ENCODE assay signal across 12 cellular contexts in genomic region chr1:187744665-187745064, GRCh38.
A peak's percentile ranks its signal among the peaks of the same experiment; 100 is the strongest.
DNase-seq lines count a peak whose midpoint lies in the region; ATAC-seq and TF ChIP-seq lines count a peak whose summit lies in the region.
"Had no signal": no experiment of that assay in that cellular context is flagged by ENCODE, and none has a peak within 500 bp of the region (broad histone marks: within the 10 kb centered on the region; RNA-seq: fewer than 3 reads in every experiment).

No MANE protein-coding gene starts in this region.

- DNase-seq in Caco-2 (no peak), tibial artery (no peak), adrenal gland (no peak)
- no peak for DNase-seq in activated CD4-positive, alpha-beta T cell treated with anti-CD3 and anti-CD28 coated beads, Interleukin-2, amount 50 U/mL, for 1 hour
- DNase-seq: activated CD4-positive, alpha-beta T cell treated with anti-CD3 and anti-CD28 coated beads, Interleukin-2, amount 10 ng/mL, durations not matched to agents 24 days and 14 days; activated naive CD4-positive, alpha-beta T cell treated with anti-CD3 and anti-CD28 coated beads for 36 hours; NCI-H69 had no signal

- H3K9ac ChIP-seq in KMS-11 = no peak overlapping the region

- BruUV-seq in Caco-2 (replicated peaks; lab: Mats Ljungman, UMichigan) = no TSS peak

- H3K27ac ChIP-seq in KMS-11 (peak overlapping the region; percentile 9; the same call in 1 of the 2 replicates), tibial artery (no peak overlapping the region), adrenal gland (no peak overlapping the region)

- peak overlapping the region; percentile 14; the same call in 1 of the 2 replicates for H3K4me2 ChIP-seq in KMS-11

- intact Hi-C loops in Caco-2 (cut with micrococcal nuclease; ENCODE audit: unreplicated experiment) = no loop called here
- intact Hi-C loops in tibial artery (cut with DNase I; ENCODE audit: low total_unique reads) = no loop called here
- intact Hi-C loops in adrenal gland (cut with DNase I) = no loop called here

- H3K4me1 ChIP-seq in KMS-11 (ENCODE audit: low read depth, poor library complexity, severe bottlenecking) (peaks cover 31% of the 10 kb centered on the region), Caco-2 (no peaks in the 10 kb centered on the region), tibial artery (no peaks in the 10 kb centered on the region), adrenal gland (replicated peaks in 1 of 2) (no peaks in the 10 kb centered on the region)

- no peaks in the 10 kb centered on the region for H3K79me2 ChIP-seq in KMS-11 (ENCODE audit: insufficient read depth, low read depth)

- TF ChIP-seq POLR2A in adrenal gland (IDR thresholded peaks at IDR 0.05) = no peak

- H3K27me3 ChIP-seq in KMS-11 (ENCODE audit: insufficient read depth, low read depth) (no peaks in the 10 kb centered on the region), Caco-2 (replicated peaks; ENCODE audit: control insufficient read depth, insufficient read depth, low read length) (no peaks in the 10 kb centered on the region), tibial artery (no peaks in the 10 kb centered on the region), adrenal gland (no peaks in the 10 kb centered on the region)

- CTCF ChIA-PET in Caco-2 (lab: Charles Lee) = no interaction called here

- no peaks in the 10 kb centered on the region for H3K9me3 Mint-ChIP-seq in Caco-2 (ENCODE audit: unreplicated experiment)
- H3K9me3 Mint-ChIP-seq: activated CD4-positive, alpha-beta T cell treated with anti-CD3 and anti-CD28 coated beads, Interleukin-2, amount 10 ng/mL, durations not matched to agents 24 days and 14 days; activated naive CD4-positive, alpha-beta T cell treated with anti-CD3 and anti-CD28 coated beads for 36 hours had no signal

- no peaks in the 10 kb centered on the region for H3K27me3 Mint-ChIP-seq in Caco-2 (ENCODE audit: insufficient read depth, unreplicated experiment)
- H3K27me3 Mint-ChIP-seq: activated CD4-positive, alpha-beta T cell treated with anti-CD3 and anti-CD28 coated beads, Interleukin-2, amount 10 ng/mL, durations not matched to agents 24 days and 14 days had no signal

- H3K36me3 ChIP-seq in KMS-11 (ENCODE audit: insufficient read depth) (no peaks in the 10 kb centered on the region), Caco-2 (ENCODE audit: control insufficient read depth, insufficient read depth, low read length) (no peaks in the 10 kb centered on the region), tibial artery (no peaks in the 10 kb centered on the region), adrenal gland (replicated peaks in 1 of 2) (no peaks in the 10 kb centered on the region)

- H2AFZ ChIP-seq in KMS-11 (ENCODE audit: low read depth) = no peak overlapping the region

- H3K9me3 ChIP-seq in Caco-2 (no peaks in the 10 kb centered on the region), tibial artery (no peaks in the 10 kb centered on the region), adrenal gland (replicated peaks in 1 of 3) (no peaks in the 10 kb centered on the region)

- ATAC-seq in GM18498 (IDR thresholded peaks at IDR 0.05; ENCODE audit: unreplicated experiment) (peak; percentile 91), GM19467 (IDR thresholded peaks at IDR 0.05; ENCODE audit: unreplicated experiment) (peak; percentile 78), HG02870 (IDR thresholded peaks at IDR 0.05; ENCODE audit: unreplicated experiment) (peak; percentile 95)
- ATAC-seq: left lobe of liver had no signal

- H3K36me3 Mint-ChIP-seq in Caco-2 (ENCODE audit: insufficient read depth, unreplicated experiment) = no peaks in the 10 kb centered on the region

- WGBS in adrenal gland, 4 donors = 55 to 82% (median 76%) methylated on average over 1 of the region's 1 CpG

- TF ChIP-seq CTCF in KMS-11 (conservative IDR thresholded peaks at IDR 0.05; ENCODE audit: low read depth, low read length) (no peak), Caco-2 (IDR thresholded peaks at IDR 0.05; ENCODE audit: insufficient read depth in 1 of 2, low read depth in 1 of 2, low read length in 1 of 2, severe bottlenecking in 1 of 2, unreplicated experiment in 1 of 2) (no peak), tibial artery (IDR thresholded peaks at IDR 0.05) (no peak), adrenal gland (IDR thresholded peaks at IDR 0.05) (no peak)

- no peak overlapping the region for H3K27ac Mint-ChIP-seq in Caco-2 (ENCODE audit: unreplicated experiment)
- H3K27ac Mint-ChIP-seq: activated CD4-positive, alpha-beta T cell treated with anti-CD3 and anti-CD28 coated beads, Interleukin-2, amount 10 ng/mL, durations not matched to agents 24 days and 14 days; activated naive CD4-positive, alpha-beta T cell treated with anti-CD3 and anti-CD28 coated beads for 36 hours had no signal

- no peak overlapping the region for H3K4me3 ChIP-seq in KMS-11 (IDR thresholded peaks at IDR 0.05; ENCODE audit: insufficient read depth, low read depth, low read length)
- no peak overlapping the region for H3K4me3 ChIP-seq in Caco-2 (ENCODE audit: low read depth, low read length)
- no peak overlapping the region for H3K4me3 ChIP-seq in tibial artery
- no peak overlapping the region for H3K4me3 ChIP-seq in adrenal gland

- H4K20me1 ChIP-seq in KMS-11 (ENCODE audit: insufficient read depth) = no peaks in the 10 kb centered on the region

- H3K4me3 Mint-ChIP-seq in Caco-2 (ENCODE audit: unreplicated experiment) = no peak overlapping the region
- H3K4me3 Mint-ChIP-seq: activated CD4-positive, alpha-beta T cell treated with anti-CD3 and anti-CD28 coated beads, Interleukin-2, amount 10 ng/mL, durations not matched to agents 24 days and 14 days; activated naive CD4-positive, alpha-beta T cell treated with anti-CD3 and anti-CD28 coated beads for 36 hours had no signal

- no peaks in the 10 kb centered on the region for H3K4me1 Mint-ChIP-seq in Caco-2 (ENCODE audit: low read depth, unreplicated experiment)
- H3K4me1 Mint-ChIP-seq: activated CD4-positive, alpha-beta T cell treated with anti-CD3 and anti-CD28 coated beads, Interleukin-2, amount 10 ng/mL, durations not matched to agents 24 days and 14 days had no signal

- POLR2A ChIA-PET in Caco-2 (lab: Charles Lee) = no interaction called here
